ENCODE assay signal across 1 cellular context in genomic region chr21:44076316-44076715, GRCh38.
A peak's percentile ranks its signal among the peaks of the same experiment; 100 is the strongest.
TF ChIP-seq lines count a peak whose summit lies in the region.

No MANE protein-coding gene starts in this region.

TF ChIP-seq in HepG2, 621 proteins besides CTCF, POLR2A, EP300 and RAD21:
- TF ChIP-seq ATF7 (IDR thresholded peaks at IDR 0.05) (0 out of 2 replicates have a peak, but pooled peaks have one; percentile 4), ATF7 (CRISPR knock-in tag; IDR thresholded peaks at IDR 0.05) (no peak), TBL1XR1 (IDR thresholded peaks at IDR 0.05; ENCODE audit: borderline replicate concordance, low read length, partially characterized antibody) (no peak)
